In the genomic region with DNA sequence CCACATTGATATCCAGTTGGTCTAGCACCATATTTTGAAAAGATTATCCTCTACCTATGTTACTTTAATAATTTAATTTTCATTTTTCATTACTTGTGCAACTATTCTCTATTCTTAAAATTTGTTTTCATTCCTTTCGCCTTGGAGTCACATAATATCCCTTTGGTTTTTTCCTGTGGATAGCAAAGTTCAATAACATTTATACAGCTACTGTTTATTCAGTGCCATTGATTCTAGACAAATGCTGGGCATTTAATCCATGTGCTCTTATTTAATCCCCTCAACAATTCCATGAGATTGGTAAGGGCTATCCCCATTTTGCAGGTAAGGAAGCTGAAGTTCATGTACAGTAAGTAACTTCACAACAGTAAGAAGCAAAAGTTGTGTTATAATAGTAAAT, we compare ENCODE assay signal across 23 cellular contexts. TPM values are rescaled to one million over a fixed set of nuclear protein-coding genes. Genes with fewer than 3 reads are reported as not detected.
DNase-seq lines count a peak whose midpoint lies in the region; ATAC-seq lines count a peak whose summit lies in the region.
"Had no signal": no experiment of that assay in that cellular context is flagged by ENCODE, and none has a peak within 500 bp of the region (broad histone marks: within the 10 kb centered on the region; RNA-seq: fewer than 3 reads in every experiment).

No MANE protein-coding gene starts in this region.

- H3K4me1 Mint-ChIP-seq in activated T-cell treated with anti-CD3 and anti-CD28 coated beads, Interleukin-2, amount 50 U/mL, for 72 hours (ENCODE audit: low read depth) = peaks cover 8% of the 10 kb centered on the region
- peaks cover 43% of the 10 kb centered on the region for H3K4me1 Mint-ChIP-seq in central memory CD8-positive, alpha-beta T cell
- H3K4me1 Mint-ChIP-seq in T-helper 17 cell = peaks cover 22% of the 10 kb centered on the region
- H3K4me1 Mint-ChIP-seq: CD14-positive monocyte had no signal

- no peak for DNase-seq in activated T-cell treated with anti-CD3 and anti-CD28 coated beads, Interleukin-2, amount 50 U/mL, for 72 hours
- no peak for DNase-seq in activated T-cell treated with anti-CD3 and anti-CD28 coated beads for 4 hours
- DNase-seq in central memory CD8-positive, alpha-beta T cell (ENCODE audit: low spot score in 2 of 2) = no peak
- no peak for DNase-seq in left lobe of liver (ENCODE audit: low spot score)
- DNase-seq in cerebellar cortex (ENCODE audit: low spot score) = no peak
- DNase-seq in T-helper 17 cell = no peak
- DNase-seq: 8988T; ACHN; AML-193; BE2C; CD4-positive, alpha-beta T cell; CD8-positive, alpha-beta memory T cell; DMS 273 treated with DMSO at 0.1 percent for 48 hours; DMS79; EL; GDM1; H7; HCEC 1CT had no signal

- no peak overlapping the region for H3K4me3 Mint-ChIP-seq in activated T-cell treated with anti-CD3 and anti-CD28 coated beads, Interleukin-2, amount 50 U/mL, for 72 hours
- no peak overlapping the region for H3K4me3 Mint-ChIP-seq in central memory CD8-positive, alpha-beta T cell
- H3K4me3 Mint-ChIP-seq in T-helper 17 cell = no peak overlapping the region
- H3K4me3 Mint-ChIP-seq: CD14-positive monocyte; CD4-positive, alpha-beta T cell; CD8-positive, alpha-beta memory T cell had no signal

- peak overlapping the region; percentile 9 for H3K27ac Mint-ChIP-seq in activated T-cell treated with anti-CD3 and anti-CD28 coated beads, Interleukin-2, amount 50 U/mL, for 72 hours
- peak overlapping the region; percentile 38 for H3K27ac Mint-ChIP-seq in central memory CD8-positive, alpha-beta T cell (ENCODE audit: low read depth)
- H3K27ac Mint-ChIP-seq in T-helper 17 cell = no peak overlapping the region
- H3K27ac Mint-ChIP-seq: CD14-positive monocyte; CD4-positive, alpha-beta T cell had no signal

- no peaks in the 10 kb centered on the region for H3K27me3 Mint-ChIP-seq in activated T-cell treated with anti-CD3 and anti-CD28 coated beads, Interleukin-2, amount 50 U/mL, for 72 hours (ENCODE audit: low read depth)
- no peaks in the 10 kb centered on the region for H3K27me3 Mint-ChIP-seq in central memory CD8-positive, alpha-beta T cell
- no peaks in the 10 kb centered on the region for H3K27me3 Mint-ChIP-seq in T-helper 17 cell
- H3K27me3 Mint-ChIP-seq: CD4-positive, alpha-beta T cell; CD8-positive, alpha-beta memory T cell had no signal

- no peaks in the 10 kb centered on the region for H3K9me3 Mint-ChIP-seq in activated T-cell treated with anti-CD3 and anti-CD28 coated beads, Interleukin-2, amount 50 U/mL, for 72 hours
- no peaks in the 10 kb centered on the region for H3K9me3 Mint-ChIP-seq in central memory CD8-positive, alpha-beta T cell

- H3K9me3 ChIP-seq in T-helper 17 cell (ENCODE audit: control insufficient read depth, low read length, poor library complexity, severe bottlenecking) = no peaks in the 10 kb centered on the region
- H3K9me3 ChIP-seq: A549, BE2C had no signal

- peaks cover 16 to 35% of the 10 kb centered on the region in 2 donors for H3K36me3 Mint-ChIP-seq in activated T-cell treated with anti-CD3 and anti-CD28 coated beads, Interleukin-2, amount 50 U/mL, for 72 hours (ENCODE audit: insufficient read depth in 2 of 2)
- peaks cover 30% of the 10 kb centered on the region for H3K36me3 Mint-ChIP-seq in central memory CD8-positive, alpha-beta T cell (ENCODE audit: insufficient read depth)
- peaks cover 16% of the 10 kb centered on the region for H3K36me3 Mint-ChIP-seq in T-helper 17 cell (ENCODE audit: low read depth)

- ATAC-seq in activated T-cell treated with anti-CD3 and anti-CD28 coated beads, Interleukin-2, amount 50 U/mL, for 72 hours (replicated peaks in 1 of 2) = no peak
- ATAC-seq in central memory CD8-positive, alpha-beta T cell (replicated peaks; ENCODE audit: extremely low read depth, poor library complexity, severe bottlenecking) = no peak
- peak; percentile 42 for ATAC-seq in left lobe of liver
- no peak for ATAC-seq in T-helper 17 cell
- ATAC-seq: GM12878 had no signal

RNA-seq across cellular contexts. Expression of gene PSMF1, which starts 32.6 kb away (rescaled TPM):
- 100 to 1,000 TPM; 168 to 185 TPM for total RNA-seq in activated T-cell treated with anti-CD3 and anti-CD28 coated beads, Interleukin-2, amount 50 U/mL, for 72 hours
- total RNA-seq in left lobe of liver = 99.7 TPM
- 100 to 1,000 TPM in 1 of 2 donors, 10 to 100 TPM in 1; 97.6 to 114 TPM for total RNA-seq in T-helper 17 cell

RNA-seq across cellular contexts. Expression of gene TMEM74B, which starts 33.8 kb away (rescaled TPM):
- total RNA-seq in activated T-cell treated with anti-CD3 and anti-CD28 coated beads, Interleukin-2, amount 50 U/mL, for 72 hours = 1 to 10 TPM in 1 of 2 donors, under 1 TPM in 1; 0.60 to 1.5 TPM
- total RNA-seq in left lobe of liver (1.2 TPM), T-helper 17 cell (under 1 TPM in 1 of 2 donors, not detected in 1; 0.32 TPM)
- total RNA-seq: GM12878 had no signal

RNA-seq across cellular contexts. Expression of gene C20orf202, which starts 52.3 kb away (rescaled TPM):
- under 1 TPM in 1 of 2 donors, not detected in 1; 0.19 TPM for total RNA-seq in activated T-cell treated with anti-CD3 and anti-CD28 coated beads, Interleukin-2, amount 50 U/mL, for 72 hours
- total RNA-seq in left lobe of liver (not detected), T-helper 17 cell (under 1 TPM; 0.22 to 0.68 TPM)
- total RNA-seq: CD4-positive, alpha-beta T cell; CD8-positive, alpha-beta memory T cell; GM12878; GM23248; H1; H7 had no signal
